Comparison of ENCODE assay signal across 1 cellular context in genomic region chr2:71483246-71483645, GRCh38.
TF ChIP-seq lines count a peak whose summit lies in the region.

No MANE protein-coding gene starts in this region.

TF ChIP-seq in K562, 482 proteins besides CTCF, POLR2A, EP300 and RAD21 (continued from another document):
- TF ChIP-seq CREBBP (IDR thresholded peaks at IDR 0.05; ENCODE audit: low read depth, low read length): no peak
